ENCODE assay signal across 9 cellular contexts in the genomic region with DNA sequence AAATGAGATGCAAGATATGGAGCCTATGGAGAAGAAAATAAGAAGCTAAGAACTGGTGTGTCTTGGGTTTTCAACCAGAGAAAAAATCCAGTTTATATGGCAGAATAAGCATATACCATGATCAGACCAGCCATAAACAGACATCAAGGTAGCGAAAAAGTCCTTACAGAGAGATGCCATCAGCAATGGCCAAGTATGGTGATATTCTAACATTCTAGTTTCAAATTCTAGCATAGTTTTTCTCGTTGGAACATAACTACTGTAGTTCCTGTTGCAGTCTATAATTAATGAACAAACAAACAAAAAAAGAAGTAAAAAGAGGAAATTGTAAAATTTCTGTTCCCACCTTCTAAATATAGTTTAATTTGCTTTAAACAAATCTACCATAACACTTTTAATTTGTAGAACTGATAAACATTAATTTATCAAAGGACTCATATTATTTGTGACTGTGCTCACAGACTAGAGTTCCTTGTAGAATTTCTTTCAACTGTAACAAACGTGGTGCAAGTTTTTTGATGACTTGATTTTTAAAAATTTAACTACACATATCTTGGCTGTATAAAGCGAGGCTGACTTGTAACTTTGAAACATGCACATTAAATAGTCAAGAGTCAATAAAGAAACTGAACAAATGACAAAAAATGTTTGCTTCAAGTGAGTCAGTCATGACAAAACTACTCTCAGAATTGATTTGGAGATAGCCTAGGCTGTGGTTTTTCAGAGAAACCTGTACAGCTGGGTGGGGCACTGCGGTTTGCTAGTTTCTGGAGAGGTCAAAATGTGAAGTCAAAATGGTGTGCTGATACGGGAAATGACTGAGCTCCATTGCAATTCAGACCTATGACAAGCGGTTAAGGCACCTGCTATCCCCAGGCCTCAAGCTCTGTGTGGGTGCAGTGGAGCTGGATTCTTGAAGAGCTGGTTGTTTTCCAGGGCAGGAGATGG. TPM values are rescaled to one million over a fixed set of nuclear protein-coding genes. Genes with fewer than 3 reads are reported as not detected.
A peak's percentile ranks its signal among the peaks of the same experiment; 100 is the strongest.
DNase-seq lines count a peak whose midpoint lies in the region; ATAC-seq and TF ChIP-seq lines count a peak whose summit lies in the region.
"Had no signal": no experiment of that assay in that cellular context is flagged by ENCODE, and none has a peak within 500 bp of the region (broad histone marks: within the 10 kb centered on the region; RNA-seq: fewer than 3 reads in every experiment).

No MANE protein-coding gene starts in this region.

- ATAC-seq in GM21381 (IDR thresholded peaks at IDR 0.05; ENCODE audit: unreplicated experiment) = peak; percentile 77

- H3K27ac ChIP-seq in VCaP (peak overlapping the region; percentile 45), caudate nucleus (ENCODE audit: low read depth, low read length) (no peak overlapping the region)

- DNase-seq in AG10803 (ENCODE audit: low read depth) (peak; percentile 13), HT1080 (ENCODE audit: low read depth) (peak; percentile 99), choroid plexus epithelial cell (ENCODE audit: low read depth) (peak; percentile 32), caudate nucleus (lab: John Stamatoyannopoulos, UW) (no peak), NCI-H1694 (lab: John Stamatoyannopoulos, UW) (no peak)
- peak; percentile 58 to 68 for DNase-seq in stimulated activated CD4-positive, alpha-beta T cell treated with anti-CD3 and anti-CD28 coated beads, Interleukin-15, amount 100 ng/mL, for 1 hour (ENCODE audit: low read depth in 1 of 2, low spot score in 1 of 2)

- TF ChIP-seq CTCF in AG10803 (conservative IDR thresholded peaks at IDR 0.05; ENCODE audit: low read length) (no peak), VCaP (conservative IDR thresholded peaks at IDR 0.05) (no peak), choroid plexus epithelial cell (conservative IDR thresholded peaks at IDR 0.05; ENCODE audit: low read depth, low read length) (no peak)

- H3K4me3 ChIP-seq in AG10803 (ENCODE audit: low read length) (no peak overlapping the region), choroid plexus epithelial cell (ENCODE audit: low read depth, low read length) (no peak overlapping the region)

RNA-seq across cellular contexts. Expression of gene CD180, which starts 10.1 kb away (rescaled TPM):
- total RNA-seq in HT1080 (2014; rRNA removed; shearing (Covaris generic)) = 0.20 and 0.43 TPM in 2 replicates
- 0.02 and 0.06 TPM in 2 replicates for polyA plus RNA-seq in HT1080 (2015; cell fraction: cytosol; rRNA removed)
- 0.04 and 0.05 TPM in 2 replicates for polyA plus RNA-seq in HT1080 (2015; cell fraction: nucleus; rRNA removed)
- total RNA-seq: Caco-2 had no signal

Comparison
In these comparisons a context has a peak if more than half of its experiments do, and no peak if none do; other contexts are left out.
1. DNase-seq: peak in AG10803 (single experiment), HT1080 (single experiment), choroid plexus epithelial cell (single experiment) and stimulated activated CD4-positive, alpha-beta T cell treated with anti-CD3 and anti-CD28 coated beads, Interleukin-15, amount 100 ng/mL, for 1 hour (2 of 2); none in caudate nucleus (0 of 61) and NCI-H1694 (single experiment).